Comparison of ENCODE assay signal across 1 cellular context in genomic region chr4:147683717-147684700, GRCh38.
A peak's percentile ranks its signal among the peaks of the same experiment; 100 is the strongest.
TF ChIP-seq lines count a peak whose summit lies in the region.

Gene PRMT9, minus strand, starts transcription at chr4:147684163. Its CDS starts 176 bp downstream, at chr4:147683987.

TF ChIP-seq in K562, 482 proteins besides CTCF, POLR2A, EP300 and RAD21 (continued from another document and continues in another):
- TF ChIP-seq, protein P1, sequence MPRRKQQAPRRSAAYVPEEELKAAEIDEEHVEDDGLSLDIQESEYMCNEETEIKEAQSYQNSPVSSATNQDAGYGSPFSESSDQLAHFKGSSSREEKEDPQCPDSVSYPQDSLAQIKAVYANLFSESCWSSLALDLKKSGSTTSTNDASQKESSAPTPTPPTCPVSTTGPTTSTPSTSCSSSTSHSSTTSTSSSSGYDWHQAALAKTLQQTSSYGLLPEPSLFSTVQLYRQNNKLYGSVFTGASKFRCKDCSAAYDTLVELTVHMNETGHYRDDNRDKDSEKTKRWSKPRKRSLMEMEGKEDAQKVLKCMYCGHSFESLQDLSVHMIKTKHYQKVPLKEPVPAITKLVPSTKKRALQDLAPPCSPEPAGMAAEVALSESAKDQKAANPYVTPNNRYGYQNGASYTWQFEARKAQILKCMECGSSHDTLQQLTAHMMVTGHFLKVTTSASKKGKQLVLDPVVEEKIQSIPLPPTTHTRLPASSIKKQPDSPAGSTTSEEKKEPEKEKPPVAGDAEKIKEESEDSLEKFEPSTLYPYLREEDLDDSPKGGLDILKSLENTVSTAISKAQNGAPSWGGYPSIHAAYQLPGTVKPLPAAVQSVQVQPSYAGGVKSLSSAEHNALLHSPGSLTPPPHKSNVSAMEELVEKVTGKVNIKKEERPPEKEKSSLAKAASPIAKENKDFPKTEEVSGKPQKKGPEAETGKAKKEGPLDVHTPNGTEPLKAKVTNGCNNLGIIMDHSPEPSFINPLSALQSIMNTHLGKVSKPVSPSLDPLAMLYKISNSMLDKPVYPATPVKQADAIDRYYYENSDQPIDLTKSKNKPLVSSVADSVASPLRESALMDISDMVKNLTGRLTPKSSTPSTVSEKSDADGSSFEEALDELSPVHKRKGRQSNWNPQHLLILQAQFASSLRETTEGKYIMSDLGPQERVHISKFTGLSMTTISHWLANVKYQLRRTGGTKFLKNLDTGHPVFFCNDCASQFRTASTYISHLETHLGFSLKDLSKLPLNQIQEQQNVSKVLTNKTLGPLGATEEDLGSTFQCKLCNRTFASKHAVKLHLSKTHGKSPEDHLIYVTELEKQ (CRISPR knock-in tag; IDR thresholded peaks at IDR 0.05), result no peak
- TF ChIP-seq TCF7 (IDR thresholded peaks at IDR 0.05; ENCODE audit: borderline replicate concordance) (no peak), HCFC1 (IDR thresholded peaks at IDR 0.05; ENCODE audit: low read depth, low read length) (peak; percentile 72), MEIS2 (IDR thresholded peaks at IDR 0.05; ENCODE audit: partially characterized antibody) (peak; percentile 74), ZNF354B (CRISPR knock-in tag; IDR thresholded peaks at IDR 0.05) (no peak), ZBTB17 (CRISPR knock-in tag; IDR thresholded peaks at IDR 0.05) (no peak), ILF3 (IDR thresholded peaks at IDR 0.05; ENCODE audit: borderline replicate concordance) (no peak), HNRNPUL1 (IDR thresholded peaks at IDR 0.05; ENCODE audit: low read length) (no peak), MTF1 (CRISPR knock-in tag; IDR thresholded peaks at IDR 0.05; ENCODE audit: borderline replicate concordance) (no peak), NFXL1 (CRISPR knock-in tag; IDR thresholded peaks at IDR 0.05) (no peak), MCM2 (IDR thresholded peaks at IDR 0.05; ENCODE audit: low read depth) (no peak), GTF2B (IDR thresholded peaks at IDR 0.05; ENCODE audit: extremely low read depth, insufficient read length) (no peak), ATF7 (IDR thresholded peaks at IDR 0.05) (peak; percentile 91), CCNT2 (IDR thresholded peaks at IDR 0.05; ENCODE audit: borderline replicate concordance, extremely low read depth, insufficient read length, low read depth, low read length) (peak; percentile 77), DIDO1 (tag; IDR thresholded peaks at IDR 0.05; ENCODE audit: low read depth) (peak; percentile 73), BMI1 (IDR thresholded peaks at IDR 0.05; ENCODE audit: low read length) (no peak), PTBP1 (IDR thresholded peaks at IDR 0.05; ENCODE audit: low read depth, low read length) (0 out of 2 replicates have a peak, but pooled peaks have one; percentile 20), ZNF324 (CRISPR knock-in tag; IDR thresholded peaks at IDR 0.05) (no peak), RFX1 (IDR thresholded peaks at IDR 0.05) (no peak), PTTG1 (tag; IDR thresholded peaks at IDR 0.05; ENCODE audit: low read depth) (no peak), NCOA4 (IDR thresholded peaks at IDR 0.05; ENCODE audit: partially characterized antibody) (no peak), DNMT1 (IDR thresholded peaks at IDR 0.05) (no peak), SMAD1 (IDR thresholded peaks at IDR 0.05; ENCODE audit: low read depth, low read length, partially characterized antibody) (peak; percentile 48), UBTF (IDR thresholded peaks at IDR 0.05; ENCODE audit: borderline replicate concordance in 1 of 2, low read depth in 2 of 2, low read length in 2 of 2) (peak; percentile 66 to 83; a peak in 2 of 4 replicates), POLR3A (IDR thresholded peaks at IDR 0.05; ENCODE audit: borderline replicate concordance, extremely low read depth, insufficient read depth, insufficient read length) (no peak), HMBOX1 (IDR thresholded peaks at IDR 0.05) (no peak), ZNF57 (CRISPR knock-in tag; IDR thresholded peaks at IDR 0.05) (no peak), CBX2 (IDR thresholded peaks at IDR 0.05; ENCODE audit: insufficient read depth, low read length, poor library complexity, severe bottlenecking) (no peak), ELK3 (CRISPR knock-in tag; IDR thresholded peaks at IDR 0.05) (no peak), ZKSCAN8 (CRISPR knock-in tag; IDR thresholded peaks at IDR 0.05) (no peak), LARP7 (IDR thresholded peaks at IDR 0.05) (no peak), L3MBTL2 (IDR thresholded peaks at IDR 0.05) (peak; percentile 63), SRSF3 (IDR thresholded peaks at IDR 0.05; ENCODE audit: insufficient read depth, low read length) (no peak), NFATC3 (IDR thresholded peaks at IDR 0.05) (no peak), NFE2L1 (tag; IDR thresholded peaks at IDR 0.05; ENCODE audit: borderline replicate concordance, low read depth) (no peak), XRCC4 (IDR thresholded peaks at IDR 0.05; ENCODE audit: extremely low read depth, insufficient read depth, insufficient read length) (no peak), E2F4 (CRISPR knock-in tag; IDR thresholded peaks at IDR 0.05; ENCODE audit: low read depth) (no peak), CBX1 (IDR thresholded peaks at IDR 0.05; ENCODE audit: low read depth) (peak; percentile 20; the same call in 1 of the 2 replicates), MTA3 (IDR thresholded peaks at IDR 0.05; ENCODE audit: borderline replicate concordance) (peak; percentile 90; the same call in 1 of the 2 replicates), TRIM24 (IDR thresholded peaks at IDR 0.05) (0 out of 4 replicates have a peak, but pooled peaks of 1 of the 2 experiments have one; percentile 11), EZH2 (IDR thresholded peaks at IDR 0.05; ENCODE audit: borderline replicate concordance, low read depth, low read length) (no peak), POLR2AphosphoS5 (IDR thresholded peaks at IDR 0.05; ENCODE audit: control insufficient read depth, insufficient read depth, low read depth, low read length) (peak; percentile 88), PCBP2 (IDR thresholded peaks at IDR 0.05; ENCODE audit: low read depth, low read length, poor library complexity, severe bottlenecking) (no peak), KLF6 (CRISPR knock-in tag; IDR thresholded peaks at IDR 0.05; ENCODE audit: borderline replicate concordance) (no peak), TCF7L2 (IDR thresholded peaks at IDR 0.05; ENCODE audit: low read depth, low read length) (no peak), TAF15 (IDR thresholded peaks at IDR 0.05; ENCODE audit: low read depth, low read length) (no peak), ZNF589 (CRISPR knock-in tag; IDR thresholded peaks at IDR 0.05; ENCODE audit: low read depth) (no peak), THAP7 (CRISPR knock-in tag; IDR thresholded peaks at IDR 0.05) (peak; percentile 47; the same call in 1 of the 2 replicates)
- TF ChIP-seq, protein P2, sequence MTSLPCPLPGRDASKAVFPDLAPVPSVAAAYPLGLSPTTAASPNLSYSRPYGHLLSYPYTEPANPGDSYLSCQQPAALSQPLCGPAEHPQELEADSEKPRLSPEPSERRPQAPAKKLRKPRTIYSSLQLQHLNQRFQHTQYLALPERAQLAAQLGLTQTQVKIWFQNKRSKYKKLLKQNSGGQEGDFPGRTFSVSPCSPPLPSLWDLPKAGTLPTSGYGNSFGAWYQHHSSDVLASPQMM (CRISPR knock-in tag; IDR thresholded peaks at IDR 0.05), result no peak
- TF ChIP-seq, protein P3, sequence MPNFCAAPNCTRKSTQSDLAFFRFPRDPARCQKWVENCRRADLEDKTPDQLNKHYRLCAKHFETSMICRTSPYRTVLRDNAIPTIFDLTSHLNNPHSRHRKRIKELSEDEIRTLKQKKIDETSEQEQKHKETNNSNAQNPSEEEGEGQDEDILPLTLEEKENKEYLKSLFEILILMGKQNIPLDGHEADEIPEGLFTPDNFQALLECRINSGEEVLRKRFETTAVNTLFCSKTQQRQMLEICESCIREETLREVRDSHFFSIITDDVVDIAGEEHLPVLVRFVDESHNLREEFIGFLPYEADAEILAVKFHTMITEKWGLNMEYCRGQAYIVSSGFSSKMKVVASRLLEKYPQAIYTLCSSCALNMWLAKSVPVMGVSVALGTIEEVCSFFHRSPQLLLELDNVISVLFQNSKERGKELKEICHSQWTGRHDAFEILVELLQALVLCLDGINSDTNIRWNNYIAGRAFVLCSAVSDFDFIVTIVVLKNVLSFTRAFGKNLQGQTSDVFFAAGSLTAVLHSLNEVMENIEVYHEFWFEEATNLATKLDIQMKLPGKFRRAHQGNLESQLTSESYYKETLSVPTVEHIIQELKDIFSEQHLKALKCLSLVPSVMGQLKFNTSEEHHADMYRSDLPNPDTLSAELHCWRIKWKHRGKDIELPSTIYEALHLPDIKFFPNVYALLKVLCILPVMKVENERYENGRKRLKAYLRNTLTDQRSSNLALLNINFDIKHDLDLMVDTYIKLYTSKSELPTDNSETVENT (CRISPR knock-in tag; IDR thresholded peaks at IDR 0.05), result 0 out of 2 replicates have a peak, but pooled peaks have one; percentile 27
- TF ChIP-seq, protein P4, sequence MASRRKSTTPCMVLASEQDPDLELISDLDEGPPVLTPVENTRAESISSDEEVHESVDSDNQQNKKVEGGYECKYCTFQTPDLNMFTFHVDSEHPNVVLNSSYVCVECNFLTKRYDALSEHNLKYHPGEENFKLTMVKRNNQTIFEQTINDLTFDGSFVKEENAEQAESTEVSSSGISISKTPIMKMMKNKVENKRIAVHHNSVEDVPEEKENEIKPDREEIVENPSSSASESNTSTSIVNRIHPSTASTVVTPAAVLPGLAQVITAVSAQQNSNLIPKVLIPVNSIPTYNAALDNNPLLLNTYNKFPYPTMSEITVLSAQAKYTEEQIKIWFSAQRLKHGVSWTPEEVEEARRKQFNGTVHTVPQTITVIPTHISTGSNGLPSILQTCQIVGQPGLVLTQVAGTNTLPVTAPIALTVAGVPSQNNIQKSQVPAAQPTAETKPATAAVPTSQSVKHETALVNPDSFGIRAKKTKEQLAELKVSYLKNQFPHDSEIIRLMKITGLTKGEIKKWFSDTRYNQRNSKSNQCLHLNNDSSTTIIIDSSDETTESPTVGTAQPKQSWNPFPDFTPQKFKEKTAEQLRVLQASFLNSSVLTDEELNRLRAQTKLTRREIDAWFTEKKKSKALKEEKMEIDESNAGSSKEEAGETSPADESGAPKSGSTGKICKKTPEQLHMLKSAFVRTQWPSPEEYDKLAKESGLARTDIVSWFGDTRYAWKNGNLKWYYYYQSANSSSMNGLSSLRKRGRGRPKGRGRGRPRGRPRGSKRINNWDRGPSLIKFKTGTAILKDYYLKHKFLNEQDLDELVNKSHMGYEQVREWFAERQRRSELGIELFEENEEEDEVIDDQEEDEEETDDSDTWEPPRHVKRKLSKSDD (conservative IDR thresholded peaks at IDR 0.05; ENCODE audit: low read length), result 0 out of 2 replicates have a peak, but pooled peaks have one; percentile 22
